In the genomic region with DNA sequence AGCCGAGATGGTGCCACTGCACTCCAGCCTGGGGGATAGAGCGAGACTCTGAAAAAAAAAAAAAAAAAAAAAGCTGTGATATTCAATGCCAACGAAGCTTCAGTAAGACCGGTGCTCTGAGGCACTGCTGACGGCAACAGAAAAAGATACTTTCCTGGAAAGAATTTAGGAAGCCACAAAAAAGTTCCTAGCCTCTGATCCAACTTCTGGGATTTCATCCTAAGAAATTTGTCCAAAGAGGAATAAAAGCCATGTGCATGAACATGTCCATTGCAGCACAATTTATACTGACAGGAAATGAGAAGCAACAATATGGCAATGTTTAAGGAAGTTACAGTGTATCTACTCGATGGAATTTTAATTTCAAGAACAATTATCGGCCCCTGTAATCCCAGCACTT, we compare ENCODE assay signal across 23 cellular contexts.
"Had no signal": no experiment of that assay in that cellular context is flagged by ENCODE, and none has a peak within 500 bp of the region (broad histone marks: within the 10 kb centered on the region; RNA-seq: fewer than 3 reads in every experiment).

No MANE protein-coding gene starts in this region.

- H3K4me1 Mint-ChIP-seq: nephron; stimulated activated effector memory CD8-positive, alpha-beta T cell treated with anti-CD3 and anti-CD28 coated beads, Interleukin-12 subunit alpha, Interleukin-12 subunit beta, amount 100 ng/mL, for 72 hours; stimulated activated naive B cell treated with anti-CD40 and anti-IgM and Interleukin-4, amounts not matched to agents 10 μg/mL and 1 μg/mL and 100 μg/mL, for 72 hours had no signal

- ATAC-seq: psoas muscle; right cardiac atrium; right lobe of liver; stimulated activated effector memory CD8-positive, alpha-beta T cell treated with anti-CD3 and anti-CD28 coated beads, Interleukin-12 subunit alpha, Interleukin-12 subunit beta, amount 100 ng/mL, for 72 hours; stimulated activated naive B cell treated with anti-CD40 and anti-IgM and Interleukin-4, amounts not matched to agents 10 μg/mL and 1 μg/mL and 100 μg/mL, for 72 hours had no signal

- DNase-seq: occipital lobe; ovary; posterior cingulate gyrus; psoas muscle; right cardiac atrium; right lobe of liver; sigmoid colon; small intestine; stimulated activated CD4-positive, alpha-beta T cell treated with anti-CD3 and anti-CD28 coated beads, Interleukin-15, amount 100 ng/mL, for 24 hours; stimulated activated CD4-positive, alpha-beta T cell treated with anti-CD3 and anti-CD28 coated beads, Interleukin-2, amount 100 ng/mL, for 24 hours; stimulated activated CD4-positive, alpha-beta T cell treated with anti-CD3 and anti-CD28 coated beads, Interleukin-2, amount 100 ng/mL, for 48 hours; stimulated activated CD4-positive, alpha-beta T cell treated with anti-CD3 and anti-CD28 coated beads, Interleukin-4, amount 100 ng/mL, for 24 hours; stimulated activated naive B cell treated with anti-CD40 and anti-IgM and Interleukin-4, amounts not matched to agents 10 μg/mL and 1 μg/mL and 100 μg/mL, for 72 hours; stimulated activated naive CD4-positive, alpha-beta T cell treated with Interleukin-2 at 50 U/mL for 16 hours; stomach; thyroid gland; trophoblast cell; upper lobe of left lung had no signal

- H3K9me3 Mint-ChIP-seq: nephron; neural progenitor cell; stimulated activated effector memory CD8-positive, alpha-beta T cell treated with anti-CD3 and anti-CD28 coated beads, Interleukin-12 subunit alpha, Interleukin-12 subunit beta, amount 100 ng/mL, for 72 hours; stimulated activated naive B cell treated with anti-CD40 and anti-IgM and Interleukin-4, amounts not matched to agents 10 μg/mL and 1 μg/mL and 100 μg/mL, for 72 hours; stimulated activated naive CD8-positive, alpha-beta T cell treated with anti-CD3 and anti-CD28 coated beads, Interleukin-15, Interleukin-2, amounts not matched to agents 100 ng/mL and 50 ng/mL, for 24 hours had no signal

- H3K27me3 Mint-ChIP-seq: progenitor cell of endocrine pancreas had no signal

- H3K4me3 Mint-ChIP-seq: nephron; neural progenitor cell; stimulated activated effector memory CD8-positive, alpha-beta T cell treated with anti-CD3 and anti-CD28 coated beads, Interleukin-12 subunit alpha, Interleukin-12 subunit beta, amount 100 ng/mL, for 72 hours; stimulated activated naive B cell treated with anti-CD40 and anti-IgM and Interleukin-4, amounts not matched to agents 10 μg/mL and 1 μg/mL and 100 μg/mL, for 72 hours; stimulated activated naive CD8-positive, alpha-beta T cell treated with anti-CD3 and anti-CD28 coated beads, Interleukin-15, Interleukin-2, amounts not matched to agents 100 ng/mL and 50 ng/mL, for 24 hours had no signal

- H3K36me3 Mint-ChIP-seq: neural progenitor cell; stimulated activated effector memory CD8-positive, alpha-beta T cell treated with anti-CD3 and anti-CD28 coated beads, Interleukin-12 subunit alpha, Interleukin-12 subunit beta, amount 100 ng/mL, for 72 hours; stimulated activated naive B cell treated with anti-CD40 and anti-IgM and Interleukin-4, amounts not matched to agents 10 μg/mL and 1 μg/mL and 100 μg/mL, for 72 hours had no signal

- H3K27ac Mint-ChIP-seq: nephron; neural progenitor cell; progenitor cell of endocrine pancreas; stimulated activated effector memory CD8-positive, alpha-beta T cell treated with anti-CD3 and anti-CD28 coated beads, Interleukin-12 subunit alpha, Interleukin-12 subunit beta, amount 100 ng/mL, for 72 hours; stimulated activated naive B cell treated with anti-CD40 and anti-IgM and Interleukin-4, amounts not matched to agents 10 μg/mL and 1 μg/mL and 100 μg/mL, for 72 hours; stimulated activated naive CD8-positive, alpha-beta T cell treated with anti-CD3 and anti-CD28 coated beads, Interleukin-15, Interleukin-2, amounts not matched to agents 100 ng/mL and 50 ng/mL, for 24 hours had no signal
